12 cellular contexts compared by ENCODE assay signal in genomic region chr7:51121945-51122425, GRCh38.
DNase-seq lines count a peak whose midpoint lies in the region; ATAC-seq, FAIRE-seq and TF ChIP-seq lines count a peak whose summit lies in the region.
"Had no signal": no experiment of that assay in that cellular context is flagged by ENCODE, and none has a peak within 500 bp of the region (broad histone marks: within the 10 kb centered on the region; RNA-seq: fewer than 3 reads in every experiment).

No MANE protein-coding gene starts in this region.

- BruUV-seq in mammary epithelial cell (replicated peaks; lab: Mats Ljungman, UMichigan) = no TSS peak

- TF ChIP-seq POLR2A in GM12892 (IDR thresholded peaks at IDR 0.05; ENCODE audit: low read depth, low read length) = no peak
- TF ChIP-seq POLR2A in sigmoid colon (IDR thresholded peaks at IDR 0.05) = no peak

- peak overlapping the region; percentile 37 for H3K27ac Mint-ChIP-seq in CD8-positive, alpha-beta T cell
- no peak overlapping the region for H3K27ac Mint-ChIP-seq in mesothelial cell of epicardium
- H3K27ac Mint-ChIP-seq: dendritic cell treated with granulocyte-macrophage colony-stimulating factor and Interleukin-4, amounts not matched to agents 40 ng/mL and 50 ng/mL, for 4 days; memory B cell had no signal

- H3K4me1 Mint-ChIP-seq in CD8-positive, alpha-beta T cell (ENCODE audit: low read depth) = peaks cover 29% of the 10 kb centered on the region
- H3K4me1 Mint-ChIP-seq in mesothelial cell of epicardium = no peaks in the 10 kb centered on the region
- H3K4me1 Mint-ChIP-seq: memory B cell had no signal

- no peak for TF ChIP-seq EP300 in sigmoid colon (IDR thresholded peaks at IDR 0.05)

- ATAC-seq in CD8-positive, alpha-beta T cell = peak; percentile 34

- dilution Hi-C loops in mammary epithelial cell (cut with HindIII; ENCODE audit: low sequenced_read_pairs) = no loop called here

- peaks cover 9% of the 10 kb centered on the region for H3K4me1 ChIP-seq in CD8-positive, alpha-beta T cell (ENCODE audit: insufficient read depth, low read length)
- H3K4me1 ChIP-seq in mammary epithelial cell (ENCODE audit: insufficient read depth, low read length) = peaks cover 24% of the 10 kb centered on the region
- H3K4me1 ChIP-seq in sigmoid colon = no peaks in the 10 kb centered on the region

- no peak for TF ChIP-seq CTCF in CD8-positive, alpha-beta T cell (IDR thresholded peaks at IDR 0.05)
- TF ChIP-seq CTCF in mammary epithelial cell (conservative IDR thresholded peaks at IDR 0.05 in 1 of 2, IDR thresholded peaks at IDR 0.05 in 1 of 2; ENCODE audit: extremely low read depth in 1 of 2, insufficient read depth in 1 of 2, low read depth in 1 of 2, low read length in 2 of 2) (no peak), mesothelial cell of epicardium (IDR thresholded peaks at IDR 0.05; ENCODE audit: unreplicated experiment) (no peak), sigmoid colon (IDR thresholded peaks at IDR 0.05) (no peak)

- H3K9me3 Mint-ChIP-seq in CD8-positive, alpha-beta T cell = no peaks in the 10 kb centered on the region
- peaks cover 4% of the 10 kb centered on the region for H3K9me3 Mint-ChIP-seq in mesothelial cell of epicardium
- H3K9me3 Mint-ChIP-seq: dendritic cell treated with granulocyte-macrophage colony-stimulating factor and Interleukin-4, amounts not matched to agents 40 ng/mL and 50 ng/mL, for 4 days; memory B cell had no signal

- no peak overlapping the region for H3K27ac ChIP-seq in CD8-positive, alpha-beta T cell (ENCODE audit: low read depth, low read length)
- H3K27ac ChIP-seq in mammary epithelial cell (ENCODE audit: insufficient read depth, low read depth, low read length) (no peak overlapping the region), sigmoid colon (peak overlapping the region in 1 of 4 donors; percentile 1)

- CTCF ChIA-PET in CD8-positive, alpha-beta T cell (lab: Charles Lee) = interaction anchor here (1.8 kb wide), 1 partner anchor 41 kb away, joined by 6 read pairs; no protein-coding TSS in a partner anchor
- CTCF ChIA-PET in mammary epithelial cell (lab: Charles Lee; ENCODE audit: low non-redundant PET) = no interaction called here

- H3K27me3 Mint-ChIP-seq in CD8-positive, alpha-beta T cell (ENCODE audit: low read depth) = no peaks in the 10 kb centered on the region
- no peaks in the 10 kb centered on the region for H3K27me3 Mint-ChIP-seq in mesothelial cell of epicardium (ENCODE audit: low read depth)
- H3K27me3 Mint-ChIP-seq: dendritic cell treated with granulocyte-macrophage colony-stimulating factor and Interleukin-4, amounts not matched to agents 40 ng/mL and 50 ng/mL, for 4 days had no signal

- no peak overlapping the region for H3K9ac ChIP-seq in mammary epithelial cell (ENCODE audit: insufficient read depth, low read length)

- peak overlapping the region; percentile 37 for H3K4me2 ChIP-seq in mammary epithelial cell (ENCODE audit: insufficient read depth, low read depth, low read length)

- H2AFZ ChIP-seq in mammary epithelial cell (ENCODE audit: low read depth, low read length) = peak overlapping the region; percentile 74

- H3K79me2 ChIP-seq in mammary epithelial cell (ENCODE audit: insufficient read depth, low read length) = no peaks in the 10 kb centered on the region

- no peaks in the 10 kb centered on the region for H3K36me3 ChIP-seq in CD8-positive, alpha-beta T cell (ENCODE audit: insufficient read depth, low read length)
- H3K36me3 ChIP-seq in mammary epithelial cell (ENCODE audit: insufficient read depth, low read length) = no peaks in the 10 kb centered on the region
- no peaks in the 10 kb centered on the region for H3K36me3 ChIP-seq in sigmoid colon

- H3K36me3 Mint-ChIP-seq in CD8-positive, alpha-beta T cell = no peaks in the 10 kb centered on the region
- H3K36me3 Mint-ChIP-seq in mesothelial cell of epicardium = no peaks in the 10 kb centered on the region
- H3K36me3 Mint-ChIP-seq: memory B cell had no signal

- POLR2A ChIA-PET in CD8-positive, alpha-beta T cell (lab: Charles Lee) = no interaction called here

- no peaks in the 10 kb centered on the region for H3K27me3 ChIP-seq in CD8-positive, alpha-beta T cell (ENCODE audit: insufficient read depth, low read length)
- H3K27me3 ChIP-seq in mammary epithelial cell (ENCODE audit: insufficient read depth, low read length) = no peaks in the 10 kb centered on the region
- H3K27me3 ChIP-seq in sigmoid colon = no peaks in the 10 kb centered on the region

- no peak for FAIRE-seq in GM12892 (lab: Jason Lieb, UNC)

- in situ Hi-C loops in mammary epithelial cell (cut with MboI; ENCODE audit: low sequenced_read_pairs in 2 of 2) = no loop called here

- no peak overlapping the region for H3K4me3 ChIP-seq in CD8-positive, alpha-beta T cell (ENCODE audit: low read depth, low read length)
- H3K4me3 ChIP-seq in mammary epithelial cell (replicated peaks in 1 of 3; ENCODE audit: insufficient read depth in 1 of 3, low read depth in 2 of 3, low read length in 3 of 3) (no peak overlapping the region), sigmoid colon (no peak overlapping the region)

- DNase-seq in CD8-positive, alpha-beta T cell = no peak
- DNase-seq in NCI-H146 treated with DMSO at 0.1 percent for 48 hours (lab: John Stamatoyannopoulos, UW; ENCODE audit: unreplicated experiment) (peak; percentile 65), mammary epithelial cell (no peak), mesothelial cell of epicardium (ENCODE audit: low spot score in 2 of 2, unreplicated experiment in 2 of 2) (no peak), HuH-7 (ENCODE audit: low spot score) (no peak), GM12892 (ENCODE audit: insufficient read length) (no peak), NCI-H774 (lab: John Stamatoyannopoulos, UW) (no peak), sigmoid colon (no peak)
- DNase-seq: EL, NCI-H446 had no signal

- no peaks in the 10 kb centered on the region for H4K20me1 ChIP-seq in mammary epithelial cell (ENCODE audit: insufficient read depth, low read length)

- H3K9me3 ChIP-seq in CD8-positive, alpha-beta T cell (ENCODE audit: low read length) = no peaks in the 10 kb centered on the region
- no peaks in the 10 kb centered on the region for H3K9me3 ChIP-seq in mammary epithelial cell (replicated peaks; ENCODE audit: insufficient read depth, low read length)
- no peaks in the 10 kb centered on the region for H3K9me3 ChIP-seq in sigmoid colon

- intact Hi-C loops in CD8-positive, alpha-beta T cell (cut with DNase I, micrococcal nuclease) = no loop called here
- intact Hi-C loops in mammary epithelial cell (cut with micrococcal nuclease) = no loop called here
- intact Hi-C loops in sigmoid colon (cut with DNase I) = no loop called here

- H3K4me3 Mint-ChIP-seq in CD8-positive, alpha-beta T cell = peak overlapping the region; percentile 44
- H3K4me3 Mint-ChIP-seq in mesothelial cell of epicardium = peak overlapping the region; percentile 27
- H3K4me3 Mint-ChIP-seq: dendritic cell treated with granulocyte-macrophage colony-stimulating factor and Interleukin-4, amounts not matched to agents 40 ng/mL and 50 ng/mL, for 4 days; memory B cell had no signal

- 18% methylated on average over 8 of the region's 8 CpGs for WGBS in mammary epithelial cell (ENCODE audit: low coverage, missing lambda C conversion rate)
- WGBS in sigmoid colon, 2 donors = 27 to 71% methylated on average over 8 of the region's 8 CpGs
